ENCODE assay signal across 8 cellular contexts in genomic region chr1:39901486-39902120, GRCh38. TPM values are rescaled to one million over a fixed set of nuclear protein-coding genes. Genes with fewer than 3 reads are reported as not detected.
DNase-seq lines count a peak whose midpoint lies in the region; ATAC-seq, FAIRE-seq and TF ChIP-seq lines count a peak whose summit lies in the region.

Gene MYCL, minus strand, starts transcription at chr1:39901917. Its CDS starts 483 bp downstream, at chr1:39901434.

- peak within 1 kb of the TSS in 1 of 3 donors; percentile 50 for H3K27ac Mint-ChIP-seq in IgD-negative memory B cell

- ATAC-seq in GM21528 (IDR thresholded peaks at IDR 0.05; ENCODE audit: low FRiP score, unreplicated experiment) (peak; percentile 81), pancreas (peak; percentile 84 to 92 (median 88)), upper lobe of left lung (ENCODE audit: low FRiP score in 2 of 2) (peak; percentile 82 to 95)

- TF ChIP-seq EP300 in upper lobe of left lung (IDR thresholded peaks at IDR 0.05) = no peak

- H3K4me3 Mint-ChIP-seq in IgD-negative memory B cell = peak within 1 kb of the TSS; percentile 81 to 93 (median 90)

- H3K36me3 ChIP-seq in cardiac muscle cell (no peaks in the 10 kb centered on the region), pancreas (no peaks in the 10 kb centered on the region), upper lobe of left lung (no peaks in the 10 kb centered on the region)

- peak in 2 of 4 donors; percentile 68 to 79 for TF ChIP-seq POLR2A in upper lobe of left lung (IDR thresholded peaks at IDR 0.05)

- peaks cover 38% of the 10 kb centered on the region for H3K27me3 ChIP-seq in cardiac muscle cell
- H3K27me3 ChIP-seq in pancreas = no peaks in the 10 kb centered on the region
- peaks cover 0 to 22% (median 7%) of the 10 kb centered on the region in 4 donors for H3K27me3 ChIP-seq in upper lobe of left lung

- FAIRE-seq in pancreas (lab: Jason Lieb, UNC) = no peak

- H3K4me1 ChIP-seq in cardiac muscle cell (ENCODE audit: low read depth) (peaks cover 9% of the 10 kb centered on the region), pancreas (peaks cover 0 to 14% (median 0%) of the 10 kb centered on the region in 3 donors), upper lobe of left lung (peaks cover 18 to 33% (median 22%) of the 10 kb centered on the region in 4 donors)

- WGBS in pancreas, 2 donors = 0 to 1% methylated on average over 32 to 83 of the region's 83 CpGs
- 0% methylated on average over 33 of the region's 83 CpGs; no CpG with 5 or more reads in 1 of the 2 donors for WGBS in upper lobe of left lung, 2 donors

- H3K9me3 ChIP-seq in cardiac muscle cell (ENCODE audit: low read depth) = no peaks in the 10 kb centered on the region
- no peaks in the 10 kb centered on the region for H3K9me3 ChIP-seq in pancreas
- no peaks in the 10 kb centered on the region for H3K9me3 ChIP-seq in upper lobe of left lung

- H3K4me1 Mint-ChIP-seq in IgD-negative memory B cell = peaks cover 6 to 10% (median 9%) of the 10 kb centered on the region in 3 donors

- intact Hi-C loops in pancreas (cut with DNase I) = loop anchor here (5.0 to 10.0 kb wide), 2 partner anchors 84 to 87 kb away; no protein-coding TSS in a partner anchor

- DNase-seq in DMS79 (lab: John Stamatoyannopoulos, UW) (peak; percentile 28), SK-MEL-5 (ENCODE audit: low read depth, low spot score) (peak; percentile 81), cardiac muscle cell (ENCODE audit: low read depth in 1 of 2, low spot score in 1 of 2) (peak; percentile 54 to 88), pancreas (peak; percentile 91 to 97 (median 92)), upper lobe of left lung (peak; percentile 93 to 95)
- peak; percentile 73 for DNase-seq in activated naive CD4-positive, alpha-beta T cell treated with anti-CD3 and anti-CD28 coated beads, Interleukin-2, amount 50 U/mL, for 16 hours

- H3K27ac ChIP-seq in cardiac muscle cell (peak within 1 kb of the TSS; percentile 17), pancreas (peak within 1 kb of the TSS; percentile 23 to 75 (median 64)), upper lobe of left lung (peak within 1 kb of the TSS; percentile 24 to 81 (median 58))

- H3K36me3 Mint-ChIP-seq in IgD-negative memory B cell = no peaks in the 10 kb centered on the region

- H3K9me3 Mint-ChIP-seq in IgD-negative memory B cell = peaks cover 0 to 3% (median 0%) of the 10 kb centered on the region in 3 donors

- H3K27me3 Mint-ChIP-seq in IgD-negative memory B cell = peaks cover 32% of the 10 kb centered on the region

- in situ Hi-C loops in SK-MEL-5 (cut with HindIII; ENCODE audit: low pct_unique_long_range_greater_than_20kb, low sequenced_read_pairs) = no loop called here

- peak within 1 kb of the TSS; percentile 43 for H3K4me3 ChIP-seq in cardiac muscle cell
- H3K4me3 ChIP-seq in pancreas = peak within 1 kb of the TSS; percentile 60 to 78 (median 76)
- peak within 1 kb of the TSS; percentile 45 to 74 (median 68) for H3K4me3 ChIP-seq in upper lobe of left lung

- TF ChIP-seq CTCF in cardiac muscle cell (IDR thresholded peaks at IDR 0.05; ENCODE audit: low read depth, low read length) (no peak), pancreas (IDR thresholded peaks at IDR 0.05) (no peak), upper lobe of left lung (IDR thresholded peaks at IDR 0.05) (no peak)

RNA-seq across cellular contexts. Expression of gene MYCL, which starts in this region (rescaled TPM):
- polyA plus RNA-seq in IgD-negative memory B cell = 0.16 TPM
- total RNA-seq in SK-MEL-5 (2014; rRNA removed; shearing (Covaris generic)) = 4.1 and 5.1 TPM in 2 replicates
- polyA plus RNA-seq in SK-MEL-5 (2015; cell fraction: cytosol; rRNA removed) = 6.8 and 8.9 TPM in 2 replicates
- 3.3 and 4.0 TPM in 2 replicates for polyA plus RNA-seq in SK-MEL-5 (2015; cell fraction: nucleus; rRNA removed)
- 8.1 and 11.1 TPM in 2 replicates for total RNA-seq in cardiac muscle cell
- polyA plus RNA-seq in cardiac muscle cell = 3.9 and 5.5 TPM in 2 replicates
- total RNA-seq in pancreas = 10 to 100 TPM in 2 of 6 donors, 1 to 10 TPM in 4; 3.4 to 17.9 (median 7.2) TPM
- 1 to 10 TPM; 1.4 to 3.0 TPM for polyA plus RNA-seq in pancreas
- 1 to 10 TPM; 4.3 to 8.2 (median 6.1) TPM for total RNA-seq in upper lobe of left lung

Comparison
In these comparisons a context has a peak if more than half of its experiments do, and no peak if none do; other contexts are left out.
1. Peak in every context shown above with its lines: DNase-seq, ATAC-seq, H3K4me3 ChIP-seq and H3K27ac ChIP-seq.
2. DNase-seq: peak in every context shown above with its lines; median percentile 94 in upper lobe of left lung; 92 in pancreas; 81 in SK-MEL-5; 73 in activated naive CD4-positive, alpha-beta T cell treated with anti-CD3 and anti-CD28 coated beads, Interleukin-2, amount 50 U/mL, for 16 hours; 71 in cardiac muscle cell; 28 in DMS79.